In genomic region chr20:57138198-57138995, GRCh38 we compare ENCODE assay signal across 32 cellular contexts.
"Had no signal": no experiment of that assay in that cellular context is flagged by ENCODE, and none has a peak within 500 bp of the region (broad histone marks: within the 10 kb centered on the region; RNA-seq: fewer than 3 reads in every experiment).

No MANE protein-coding gene starts in this region.

- H3K27me3 ChIP-seq: body of pancreas had no signal

- H3K36me3 ChIP-seq: adrenal gland, esophagus squamous epithelium, gastroesophageal sphincter, WERI-Rb-1 had no signal

- H3K36me3 Mint-ChIP-seq: activated naive CD4-positive, alpha-beta T cell treated with anti-CD3 and anti-CD28 coated beads, Interleukin-2, amount 50 U/mL, for 24 hours; activated naive CD8-positive, alpha-beta T cell treated with anti-CD3 and anti-CD28 coated beads for 36 hours; T-cell had no signal

- H3K4me1 Mint-ChIP-seq: activated B cell treated with CpG ODN at 0.5 μM for 24 hours; activated naive CD4-positive, alpha-beta T cell treated with anti-CD3 and anti-CD28 coated beads, Interleukin-2, amount 50 U/mL, for 24 hours; activated naive CD8-positive, alpha-beta T cell treated with anti-CD3 and anti-CD28 coated beads, Interleukin-2, amount 50 U/mL, for 24 hours; activated T-helper 17 cell treated with anti-CD3 and anti-CD28 coated beads, Interleukin-2, amount 50 U/mL, for 72 hours; T-cell had no signal

- H3K4me3 ChIP-seq: adrenal gland, body of pancreas, esophagus squamous epithelium, gastroesophageal sphincter had no signal

- H3K27ac Mint-ChIP-seq: activated B cell treated with CpG ODN at 0.5 μM for 24 hours; activated CD8-positive, alpha-beta T cell treated with anti-CD3 and anti-CD28 coated beads for 36 hours; activated naive CD4-positive, alpha-beta T cell treated with anti-CD3 and anti-CD28 coated beads, Interleukin-2, amount 50 U/mL, for 24 hours; activated naive CD8-positive, alpha-beta T cell treated with anti-CD3 and anti-CD28 coated beads for 36 hours; activated naive CD8-positive, alpha-beta T cell treated with anti-CD3 and anti-CD28 coated beads, Interleukin-2, amount 50 U/mL, for 24 hours; activated T-helper 17 cell treated with anti-CD3 and anti-CD28 coated beads, Interleukin-2, amount 50 U/mL, for 72 hours; T-cell; T-helper 1 cell treated with Interleukin-12 subunit alpha and Interleukin-12 subunit beta and Interleukin-4 antibody, amounts not matched to agents 30 μg/mL and 1 μg/mL, for 36 hours had no signal

- FAIRE-seq: colon, endometrium, endothelial cell of umbilical vein had no signal

- ATAC-seq: activated CD4-positive, CD25-positive, alpha-beta regulatory T cell treated with anti-CD3 and anti-CD28 coated beads, Interleukin-2, amount 50 U/mL, for 24 hours; activated CD8-positive, alpha-beta T cell treated with anti-CD3 and anti-CD28 coated beads for 36 hours; activated naive CD8-positive, alpha-beta T cell treated with anti-CD3 and anti-CD28 coated beads, Interleukin-2, amount 50 U/mL, for 24 hours; activated T-cell treated with anti-CD3 and anti-CD28 coated beads, Interleukin-2, amount 50 U/mL, for 4 hours; activated T-helper 17 cell treated with anti-CD3 and anti-CD28 coated beads, Interleukin-2, amount 50 U/mL, for 72 hours; body of pancreas; gastroesophageal sphincter; T-cell had no signal

- H3K4me1 ChIP-seq: adrenal gland, body of pancreas, esophagus squamous epithelium, gastroesophageal sphincter had no signal

- DNase-seq: activated B cell treated with CpG ODN at 0.5 μM for 24 hours; activated CD4-positive, alpha-beta T cell treated with anti-CD3 and anti-CD28 coated beads for 48 hours; activated CD4-positive, alpha-beta T cell treated with anti-CD3 and anti-CD28 coated beads, Interleukin-2, amount 50 U/mL, for 1 hour; activated CD4-positive, alpha-beta T cell treated with anti-CD3 and anti-CD28 coated beads, Interleukin-2, amount 50 U/mL, for 48 hours; activated CD8-positive, alpha-beta memory T cell treated with anti-CD3 and anti-CD28 coated beads for 24 hours; activated CD8-positive, alpha-beta T cell treated with anti-CD3 and anti-CD28 coated beads for 36 hours; activated effector memory CD4-positive, alpha-beta T cell treated with Interleukin-2 at 50 U/mL for 16 hours; activated gamma-delta T cell treated with Interleukin-2 at 50 U/mL for 16 hours; activated naive CD4-positive, alpha-beta T cell treated with Interleukin-2 at 50 U/mL for 16 hours; activated naive CD8-positive, alpha-beta T cell treated with anti-CD3 and anti-CD28 coated beads for 36 hours; activated naive CD8-positive, alpha-beta T cell treated with anti-CD3 and anti-CD28 coated beads, Interleukin-2, amount 50 U/mL, for 24 hours; activated T-cell treated with anti-CD3 and anti-CD28 coated beads, Interleukin-2, amount 50 U/mL, for 4 hours; adrenal gland; amygdala; body of pancreas; caudate nucleus; cortex of kidney; effector CD8-positive, alpha-beta T cell; esophagus squamous epithelium; foreskin melanocyte; T-cell; T1000; WERI-Rb-1 had no signal

- H3K9me3 ChIP-seq: adrenal gland, body of pancreas, esophagus squamous epithelium, gastroesophageal sphincter had no signal

- H3K27ac ChIP-seq: adrenal gland, body of pancreas, epithelial cell of prostate, esophagus squamous epithelium, gastroesophageal sphincter, WERI-Rb-1 had no signal

- H3K4me3 Mint-ChIP-seq: activated B cell treated with CpG ODN at 0.5 μM for 24 hours; activated CD8-positive, alpha-beta T cell treated with anti-CD3 and anti-CD28 coated beads for 36 hours; activated naive CD4-positive, alpha-beta T cell treated with anti-CD3 and anti-CD28 coated beads, Interleukin-2, amount 50 U/mL, for 24 hours; activated naive CD8-positive, alpha-beta T cell treated with anti-CD3 and anti-CD28 coated beads for 36 hours; activated naive CD8-positive, alpha-beta T cell treated with anti-CD3 and anti-CD28 coated beads, Interleukin-2, amount 50 U/mL, for 24 hours; activated T-cell treated with anti-CD3 and anti-CD28 coated beads, Interleukin-2, amount 50 U/mL, for 4 hours; activated T-helper 17 cell treated with anti-CD3 and anti-CD28 coated beads, Interleukin-2, amount 50 U/mL, for 72 hours; T-cell; T-helper 1 cell treated with Interleukin-12 subunit alpha and Interleukin-12 subunit beta and Interleukin-4 antibody, amounts not matched to agents 30 μg/mL and 1 μg/mL, for 36 hours had no signal

- H3K9me3 Mint-ChIP-seq: activated B cell treated with CpG ODN at 0.5 μM for 24 hours; activated CD8-positive, alpha-beta T cell treated with anti-CD3 and anti-CD28 coated beads for 36 hours; activated naive CD4-positive, alpha-beta T cell treated with anti-CD3 and anti-CD28 coated beads, Interleukin-2, amount 50 U/mL, for 24 hours; activated naive CD8-positive, alpha-beta T cell treated with anti-CD3 and anti-CD28 coated beads, Interleukin-2, amount 50 U/mL, for 24 hours; activated T-cell treated with anti-CD3 and anti-CD28 coated beads, Interleukin-2, amount 50 U/mL, for 4 hours; activated T-helper 17 cell treated with anti-CD3 and anti-CD28 coated beads, Interleukin-2, amount 50 U/mL, for 72 hours; T-cell; T-helper 1 cell treated with Interleukin-12 subunit alpha and Interleukin-12 subunit beta and Interleukin-4 antibody, amounts not matched to agents 30 μg/mL and 1 μg/mL, for 36 hours had no signal
